28 cellular contexts compared by ENCODE assay signal in the genomic region with DNA sequence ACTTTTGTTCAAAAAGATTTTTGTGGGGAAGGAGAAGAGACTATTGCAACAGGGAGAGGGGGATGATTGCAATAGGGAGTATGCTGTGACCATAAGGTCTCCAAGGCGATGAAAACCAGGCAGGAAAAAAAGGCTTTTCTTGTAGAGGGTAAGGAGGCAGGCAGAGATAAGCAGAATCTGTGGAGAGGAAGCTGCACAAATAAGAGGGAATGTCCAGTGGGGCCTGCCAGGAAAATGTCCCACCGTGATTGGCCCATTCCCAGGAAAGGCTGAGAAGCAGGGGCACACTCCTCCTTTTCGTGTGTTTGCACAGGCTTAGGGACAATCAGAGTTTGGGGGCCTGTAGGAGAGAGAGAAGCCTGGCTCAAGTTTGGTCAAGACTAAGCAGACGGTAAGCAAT. TPM values are rescaled to one million over a fixed set of nuclear protein-coding genes. Genes with fewer than 3 reads are reported as not detected.
A peak's percentile ranks its signal among the peaks of the same experiment; 100 is the strongest.
DNase-seq lines count a peak whose midpoint lies in the region; ATAC-seq and TF ChIP-seq lines count a peak whose summit lies in the region.
"Had no signal": no experiment of that assay in that cellular context is flagged by ENCODE, and none has a peak within 500 bp of the region (broad histone marks: within the 10 kb centered on the region; RNA-seq: fewer than 3 reads in every experiment).

No MANE protein-coding gene starts in this region.

- no peak overlapping the region for H3K27ac Mint-ChIP-seq in osteocyte (ENCODE audit: unreplicated experiment)
- no peak overlapping the region for H3K27ac Mint-ChIP-seq in natural killer cell treated with Interleukin-12 subunit alpha and Interleukin-12 subunit beta and Interleukin-15 and Interleukin-18, amount 100 ng/mL, for 72 hours
- H3K27ac Mint-ChIP-seq in activated T-helper 2 cell treated with anti-CD3 and anti-CD28 coated beads, Interferon-gamma antibody, Interleukin-2, Interleukin-4, amounts not matched to agents 10 μg/mL and 5 μg/mL and 100 μg/mL, durations not matched to agents 14 hours and 24 hours and 36 hours = no peak overlapping the region
- H3K27ac Mint-ChIP-seq: CD4-positive, alpha-beta T cell had no signal

- H3K9ac ChIP-seq in SK-N-MC (ENCODE audit: insufficient read length) = no peak overlapping the region
- H3K9ac ChIP-seq: BLaER1 treated with 17β-estradiol and CSF1 and Interleukin-3, amounts not matched to agents 10 nM and 100 nM had no signal

- H3K9me3 ChIP-seq in SK-N-MC (ENCODE audit: low read depth, low read length) = no peaks in the 10 kb centered on the region
- H3K9me3 ChIP-seq: A549; BLaER1 treated with 17β-estradiol and CSF1 and Interleukin-3, amounts not matched to agents 10 nM and 100 nM; SJSA1 had no signal

- H3K4me3 Mint-ChIP-seq in osteocyte (ENCODE audit: unreplicated experiment) = no peak overlapping the region
- no peak overlapping the region for H3K4me3 Mint-ChIP-seq in natural killer cell treated with Interleukin-12 subunit alpha and Interleukin-12 subunit beta and Interleukin-15 and Interleukin-18, amount 100 ng/mL, for 72 hours
- H3K4me3 Mint-ChIP-seq in activated T-helper 2 cell treated with anti-CD3 and anti-CD28 coated beads, Interferon-gamma antibody, Interleukin-2, Interleukin-4, amounts not matched to agents 10 μg/mL and 5 μg/mL and 100 μg/mL, durations not matched to agents 14 hours and 24 hours and 36 hours (ENCODE audit: low read depth) = no peak overlapping the region
- H3K4me3 Mint-ChIP-seq: CD4-positive, alpha-beta T cell had no signal

- intact Hi-C loops in activated T-helper 2 cell treated with anti-CD3 and anti-CD28 coated beads, Interferon-gamma antibody, Interleukin-2, Interleukin-4, amounts not matched to agents 10 μg/mL and 5 μg/mL and 100 μg/mL, durations not matched to agents 14 hours and 24 hours and 36 hours (cut with micrococcal nuclease) = no loop called here

- no peaks in the 10 kb centered on the region for H3K36me3 ChIP-seq in SK-N-MC (ENCODE audit: insufficient read depth, low read length)
- H3K36me3 ChIP-seq: BLaER1 treated with 17β-estradiol and CSF1 and Interleukin-3, amounts not matched to agents 10 nM and 100 nM; SJSA1 had no signal

- no peak for ATAC-seq in natural killer cell treated with Interleukin-12 subunit alpha and Interleukin-12 subunit beta and Interleukin-15 and Interleukin-18, amount 100 ng/mL, for 72 hours
- ATAC-seq: A549, HCT116 had no signal

- TF ChIP-seq CTCF in osteocyte (IDR thresholded peaks at IDR 0.05) = no peak

- no peaks in the 10 kb centered on the region for H3K4me1 Mint-ChIP-seq in osteocyte (ENCODE audit: unreplicated experiment)
- H3K4me1 Mint-ChIP-seq in natural killer cell treated with Interleukin-12 subunit alpha and Interleukin-12 subunit beta and Interleukin-15 and Interleukin-18, amount 100 ng/mL, for 72 hours (ENCODE audit: low read depth in 2 of 2) = no peaks in the 10 kb centered on the region
- no peaks in the 10 kb centered on the region for H3K4me1 Mint-ChIP-seq in activated T-helper 2 cell treated with anti-CD3 and anti-CD28 coated beads, Interferon-gamma antibody, Interleukin-2, Interleukin-4, amounts not matched to agents 10 μg/mL and 5 μg/mL and 100 μg/mL, durations not matched to agents 14 hours and 24 hours and 36 hours (ENCODE audit: low read depth)

- H3K27me3 Mint-ChIP-seq in osteocyte (ENCODE audit: unreplicated experiment) = no peaks in the 10 kb centered on the region
- H3K27me3 Mint-ChIP-seq in natural killer cell treated with Interleukin-12 subunit alpha and Interleukin-12 subunit beta and Interleukin-15 and Interleukin-18, amount 100 ng/mL, for 72 hours = peaks cover 0 to 8% of the 10 kb centered on the region in 2 donors
- no peaks in the 10 kb centered on the region for H3K27me3 Mint-ChIP-seq in activated T-helper 2 cell treated with anti-CD3 and anti-CD28 coated beads, Interferon-gamma antibody, Interleukin-2, Interleukin-4, amounts not matched to agents 10 μg/mL and 5 μg/mL and 100 μg/mL, durations not matched to agents 14 hours and 24 hours and 36 hours (ENCODE audit: low read depth)
- H3K27me3 Mint-ChIP-seq: CD4-positive, alpha-beta T cell had no signal

- no peaks in the 10 kb centered on the region for H3K36me3 Mint-ChIP-seq in osteocyte (ENCODE audit: unreplicated experiment)
- no peaks in the 10 kb centered on the region for H3K36me3 Mint-ChIP-seq in natural killer cell treated with Interleukin-12 subunit alpha and Interleukin-12 subunit beta and Interleukin-15 and Interleukin-18, amount 100 ng/mL, for 72 hours
- H3K36me3 Mint-ChIP-seq in activated T-helper 2 cell treated with anti-CD3 and anti-CD28 coated beads, Interferon-gamma antibody, Interleukin-2, Interleukin-4, amounts not matched to agents 10 μg/mL and 5 μg/mL and 100 μg/mL, durations not matched to agents 14 hours and 24 hours and 36 hours (ENCODE audit: low read depth) = no peaks in the 10 kb centered on the region

- H3K27ac ChIP-seq in SK-N-MC = peak overlapping the region; percentile 56
- H3K27ac ChIP-seq: A549; BLaER1 treated with 17β-estradiol and CSF1 and Interleukin-3, amounts not matched to agents 10 nM and 100 nM; HL-60; SJSA1 had no signal

- no peak overlapping the region for H3K4me3 ChIP-seq in SK-N-MC
- H3K4me3 ChIP-seq: A549; BLaER1 treated with 17β-estradiol and CSF1 and Interleukin-3, amounts not matched to agents 10 nM and 100 nM; SJSA1 had no signal

- peaks cover 25% of the 10 kb centered on the region for H3K9me3 Mint-ChIP-seq in osteocyte (ENCODE audit: unreplicated experiment)
- no peaks in the 10 kb centered on the region for H3K9me3 Mint-ChIP-seq in natural killer cell treated with Interleukin-12 subunit alpha and Interleukin-12 subunit beta and Interleukin-15 and Interleukin-18, amount 100 ng/mL, for 72 hours
- no peaks in the 10 kb centered on the region for H3K9me3 Mint-ChIP-seq in activated T-helper 2 cell treated with anti-CD3 and anti-CD28 coated beads, Interferon-gamma antibody, Interleukin-2, Interleukin-4, amounts not matched to agents 10 μg/mL and 5 μg/mL and 100 μg/mL, durations not matched to agents 14 hours and 24 hours and 36 hours
- H3K9me3 Mint-ChIP-seq: CD4-positive, alpha-beta T cell had no signal

- no peak for DNase-seq in SK-N-MC (ENCODE audit: low read depth, low spot score)
- DNase-seq in dermis blood vessel endothelial cell = peak; percentile 5
- DNase-seq in islet precursor cell = peak; percentile 47
- DNase-seq in osteocyte (ENCODE audit: extremely low spot score, unreplicated experiment) = peak; percentile 53
- no peak for DNase-seq in middle frontal gyrus (ENCODE audit: extremely low spot score, low spot score)
- no peak for DNase-seq in natural killer cell treated with Interleukin-12 subunit alpha and Interleukin-12 subunit beta and Interleukin-15 and Interleukin-18, amount 100 ng/mL, for 72 hours (ENCODE audit: low spot score)
- no peak for DNase-seq in activated T-helper 2 cell treated with anti-CD3 and anti-CD28 coated beads, Interferon-gamma antibody, Interleukin-2, Interleukin-4, amounts not matched to agents 10 μg/mL and 5 μg/mL and 100 μg/mL, durations not matched to agents 14 hours and 24 hours and 36 hours (ENCODE audit: low spot score)
- DNase-seq: AML-193; CD4-positive, alpha-beta T cell; COR-L47; DMS79; EL; GF-D8; NCI-H1048; NCI-H1417; NCI-H1694 treated with DMSO at 0.1 percent for 48 hours; NCI-H2081; NCI-H2227 treated with DMSO at 0.1 percent for 48 hours; NCI-H526 treated with DMSO at 0.1 percent for 48 hours; Right ventricle myocardium superior; RPMI8226 had no signal

RNA-seq across cellular contexts. Expression of gene SPACA5, which starts 29.1 kb away (rescaled TPM):
- not detected in 2 replicates for total RNA-seq in dermis blood vessel endothelial cell
- total RNA-seq in osteocyte = not detected in 2 replicates
- total RNA-seq in natural killer cell treated with Interleukin-12 subunit alpha and Interleukin-12 subunit beta and Interleukin-15 and Interleukin-18, amount 100 ng/mL, for 72 hours = not detected
- total RNA-seq in activated T-helper 2 cell treated with anti-CD3 and anti-CD28 coated beads, Interferon-gamma antibody, Interleukin-2, Interleukin-4, amounts not matched to agents 10 μg/mL and 5 μg/mL and 100 μg/mL, durations not matched to agents 14 hours and 24 hours and 36 hours = not detected in 2 replicates
- total RNA-seq: CD4-positive, alpha-beta T cell; H4; NCI-H460; Right ventricle myocardium superior; SJSA1 had no signal

RNA-seq across cellular contexts. Expression of gene ZNF182, which starts 32.1 kb away (rescaled TPM):
- total RNA-seq in dermis blood vessel endothelial cell (4.9 and 5.3 TPM in 2 replicates), osteocyte (5.4 and 6.0 TPM in 2 replicates)
- 1 to 10 TPM; 6.9 to 7.0 TPM for total RNA-seq in natural killer cell treated with Interleukin-12 subunit alpha and Interleukin-12 subunit beta and Interleukin-15 and Interleukin-18, amount 100 ng/mL, for 72 hours
- 5.9 and 6.0 TPM in 2 replicates for total RNA-seq in activated T-helper 2 cell treated with anti-CD3 and anti-CD28 coated beads, Interferon-gamma antibody, Interleukin-2, Interleukin-4, amounts not matched to agents 10 μg/mL and 5 μg/mL and 100 μg/mL, durations not matched to agents 14 hours and 24 hours and 36 hours

RNA-seq across cellular contexts. Expression of gene ZNF630, which starts 35.5 kb away (rescaled TPM):
- total RNA-seq in dermis blood vessel endothelial cell (1.5 and 3.2 TPM in 2 replicates), osteocyte (2.4 and 3.3 TPM in 2 replicates)
- 1 to 10 TPM in 1 of 2 donors, under 1 TPM in 1; 0.74 to 2.3 TPM for total RNA-seq in natural killer cell treated with Interleukin-12 subunit alpha and Interleukin-12 subunit beta and Interleukin-15 and Interleukin-18, amount 100 ng/mL, for 72 hours
- total RNA-seq in activated T-helper 2 cell treated with anti-CD3 and anti-CD28 coated beads, Interferon-gamma antibody, Interleukin-2, Interleukin-4, amounts not matched to agents 10 μg/mL and 5 μg/mL and 100 μg/mL, durations not matched to agents 14 hours and 24 hours and 36 hours = 0.25 and 0.55 TPM in 2 replicates

Comparison
In these comparisons a context has a peak if more than half of its experiments do, and no peak if none do; other contexts are left out.
1. DNase-seq: peak in dermis blood vessel endothelial cell (single experiment), islet precursor cell (single experiment) and osteocyte (single experiment); none in SK-N-MC (single experiment), middle frontal gyrus (single experiment), natural killer cell treated with Interleukin-12 subunit alpha and Interleukin-12 subunit beta and Interleukin-15 and Interleukin-18, amount 100 ng/mL, for 72 hours (single experiment) and activated T-helper 2 cell treated with anti-CD3 and anti-CD28 coated beads, Interferon-gamma antibody, Interleukin-2, Interleukin-4, amounts not matched to agents 10 μg/mL and 5 μg/mL and 100 μg/mL, durations not matched to agents 14 hours and 24 hours and 36 hours (single experiment).